ENCODE assay signal across 11 cellular contexts in genomic region chr10:48885376-48885775, GRCh38.
DNase-seq lines count a peak whose midpoint lies in the region; ATAC-seq and TF ChIP-seq lines count a peak whose summit lies in the region.
"Had no signal": no experiment of that assay in that cellular context is flagged by ENCODE, and none has a peak within 500 bp of the region (broad histone marks: within the 10 kb centered on the region; RNA-seq: fewer than 3 reads in every experiment).

No MANE protein-coding gene starts in this region.

- no peaks in the 10 kb centered on the region for H3K36me3 ChIP-seq in HEK293 (ENCODE audit: control insufficient read depth in 2 of 2, insufficient read depth in 1 of 2, low read length in 2 of 2)
- H3K36me3 ChIP-seq in effector memory CD4-positive, alpha-beta T cell (ENCODE audit: control insufficient read depth, insufficient read depth, low read length), result no peaks in the 10 kb centered on the region

- no peak overlapping the region for H3K27ac ChIP-seq in HEK293 (ENCODE audit: extremely low read depth, low read depth, low read length)
- H3K27ac ChIP-seq in VCaP, result no peak overlapping the region
- no peak overlapping the region for H3K27ac ChIP-seq in effector memory CD4-positive, alpha-beta T cell (ENCODE audit: insufficient read depth, low read length, poor library complexity, severe bottlenecking)

- no peaks in the 10 kb centered on the region for H3K4me1 ChIP-seq in HEK293 (ENCODE audit: control insufficient read depth, insufficient read depth, low read length)
- H3K4me1 ChIP-seq in effector memory CD4-positive, alpha-beta T cell (ENCODE audit: control insufficient read depth, insufficient read depth, low read length, poor library complexity, severe bottlenecking), result no peaks in the 10 kb centered on the region

- ATAC-seq in GM18873 (IDR thresholded peaks at IDR 0.05; ENCODE audit: low FRiP score, unreplicated experiment), result no peak

- CTCF ChIA-PET in HEK293 (lab: Yijun Ruan, JAX), result interaction anchor here (0.6 to 2.4 kb wide), 10 partner anchors 12 to 627 kb away, joined by 3 to 7 read pairs (median 4); no protein-coding TSS in a partner anchor

- no peak overlapping the region for H3K4me3 ChIP-seq in HEK293 (ENCODE audit: low read depth, low read length)
- no peak overlapping the region for H3K4me3 ChIP-seq in effector memory CD4-positive, alpha-beta T cell (ENCODE audit: insufficient read depth, low read depth, low read length, poor library complexity, severe bottlenecking)

- no peaks in the 10 kb centered on the region for H3K9me3 ChIP-seq in HEK293 (ENCODE audit: control insufficient read depth, insufficient read depth, low read depth, low read length)
- H3K9me3 ChIP-seq in effector memory CD4-positive, alpha-beta T cell (ENCODE audit: control insufficient read depth, low read length), result no peaks in the 10 kb centered on the region

- no peaks in the 10 kb centered on the region for H3K27me3 ChIP-seq in effector memory CD4-positive, alpha-beta T cell (replicated peaks; ENCODE audit: control insufficient read depth, insufficient read depth, low read length, poor library complexity, severe bottlenecking)

- no peak for DNase-seq in AG09319 (ENCODE audit: extremely low read depth, low read depth)
- DNase-seq in inferior parietal cortex (ENCODE audit: extremely low spot score), result peak; percentile 2
- DNase-seq in central memory CD4-positive, alpha-beta T cell, result no peak
- DNase-seq in GM19238 (ENCODE audit: insufficient read length, low spot score), result no peak
- DNase-seq in effector memory CD4-positive, alpha-beta T cell, result no peak
- DNase-seq: activated CD4-positive, CD25-positive, alpha-beta regulatory T cell treated with anti-CD3 and anti-CD28 coated beads, Interleukin-2, amount 50 U/mL, for 72 hours; NCI-H2081 treated with DMSO at 0.1 percent for 48 hours; stimulated activated CD8-positive, alpha-beta memory T cell treated with anti-CD3 and anti-CD28 coated beads, Interleukin-4, amount 100 ng/mL, for 48 hours had no signal

- peak; percentile 46 for TF ChIP-seq CTCF in AG09319 (IDR thresholded peaks at IDR 0.05; ENCODE audit: low read depth, low read length)
- TF ChIP-seq CTCF in HEK293 (tag by site-specific recombination; IDR thresholded peaks at IDR 0.05), result no peak
- peak; percentile 82 for TF ChIP-seq CTCF in VCaP (conservative IDR thresholded peaks at IDR 0.05)

- POLR2A ChIA-PET in HEK293 (lab: Yijun Ruan, JAX), result no interaction called here

TF ChIP-seq in HEK293, 187 proteins besides CTCF, POLR2A, EP300 and RAD21:
- TF ChIP-seq PATZ1 (tag by site-specific recombination; IDR thresholded peaks at IDR 0.05) (no peak), HOXA7 (CRISPR knock-in tag; IDR thresholded peaks at IDR 0.05; ENCODE audit: borderline replicate concordance) (no peak), ZNF610 (tag by site-specific recombination; IDR thresholded peaks at IDR 0.05; ENCODE audit: borderline replicate concordance) (no peak), ZBTB44 (tag by site-specific recombination; IDR thresholded peaks at IDR 0.05) (no peak), ZNF488 (tag by site-specific recombination; IDR thresholded peaks at IDR 0.05) (no peak), AEBP2 (tag by site-specific recombination; IDR thresholded peaks at IDR 0.05; ENCODE audit: borderline replicate concordance) (no peak), ZNF654 (tag by site-specific recombination; IDR thresholded peaks at IDR 0.05; ENCODE audit: low read depth) (peak; percentile 49), ZNF324 (tag by site-specific recombination; IDR thresholded peaks at IDR 0.05) (no peak), ZFP37 (tag by site-specific recombination; IDR thresholded peaks at IDR 0.05) (no peak)
